8 cellular contexts compared by ENCODE assay signal in the genomic region with DNA sequence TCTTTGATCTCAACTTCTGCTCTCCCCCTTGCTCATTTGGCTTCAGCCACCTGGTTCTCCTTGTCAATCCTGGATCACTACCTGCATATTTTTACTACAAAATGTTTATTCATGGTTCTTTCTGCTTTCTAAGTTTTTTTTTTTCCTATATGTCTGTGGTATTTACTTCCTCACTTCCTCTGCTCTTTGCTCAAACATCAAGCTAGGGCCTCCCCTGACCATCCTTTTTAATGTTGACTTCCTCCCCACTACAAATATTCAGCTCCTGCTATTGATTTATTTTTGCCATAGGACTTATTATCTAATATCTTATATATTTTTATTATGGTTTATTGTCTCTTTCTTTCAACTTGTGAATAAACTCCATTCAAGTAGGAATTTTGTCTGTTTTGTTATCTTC.
"Had no signal": no experiment of that assay in that cellular context is flagged by ENCODE, and none has a peak within 500 bp of the region (broad histone marks: within the 10 kb centered on the region; RNA-seq: fewer than 3 reads in every experiment).

No MANE protein-coding gene starts in this region.

- DNase-seq: GM23248, GOT3, H7, HFFc6, IMR-90 had no signal

- H3K36me3 ChIP-seq: HAP-1 had no signal

- H3K4me3 ChIP-seq: GM23248, HAP-1, K562 had no signal

- H3K9me3 ChIP-seq: HAP-1 had no signal

- H3K4me1 ChIP-seq: HAP-1 had no signal

- H2AFZ ChIP-seq: GM23248 had no signal

- H3K9me3 Mint-ChIP-seq: HFFc6 had no signal

- ATAC-seq: HCT116, K562 had no signal

- H3K4me3 Mint-ChIP-seq: HFFc6 had no signal

- H3K27ac Mint-ChIP-seq: HFFc6 had no signal

- H3K9ac ChIP-seq: GM23248 had no signal
